In genomic region chr7:70703785-70704184, GRCh38 we compare ENCODE assay signal across 20 cellular contexts.
DNase-seq lines count a peak whose midpoint lies in the region; ATAC-seq and TF ChIP-seq lines count a peak whose summit lies in the region.
"Had no signal": no experiment of that assay in that cellular context is flagged by ENCODE, and none has a peak within 500 bp of the region (broad histone marks: within the 10 kb centered on the region; RNA-seq: fewer than 3 reads in every experiment).

No MANE protein-coding gene starts in this region.

- H3K4me3 Mint-ChIP-seq in immature natural killer cell (no peak overlapping the region), Caco-2 (ENCODE audit: unreplicated experiment) (no peak overlapping the region)
- H3K4me3 Mint-ChIP-seq: B cell; CD8-positive, alpha-beta T cell had no signal

- H3K4me2 ChIP-seq in BLaER1 = peak overlapping the region; percentile 86

- peak overlapping the region in 3 of 6 donors; percentile 27 to 44 (median 43) for H3K27ac Mint-ChIP-seq in immature natural killer cell
- no peak overlapping the region for H3K27ac Mint-ChIP-seq in Caco-2 (ENCODE audit: unreplicated experiment)
- H3K27ac Mint-ChIP-seq: B cell; CD8-positive, alpha-beta T cell had no signal

- peaks cover 0 to 1% (median 0%) of the 10 kb centered on the region in 3 donors for H3K27me3 Mint-ChIP-seq in immature natural killer cell (ENCODE audit: low read depth in 3 of 3)
- H3K27me3 Mint-ChIP-seq in Caco-2 (ENCODE audit: insufficient read depth, unreplicated experiment) = no peaks in the 10 kb centered on the region
- H3K27me3 Mint-ChIP-seq: B cell had no signal

- H3K9me3 Mint-ChIP-seq in immature natural killer cell (no peaks in the 10 kb centered on the region), Caco-2 (ENCODE audit: unreplicated experiment) (no peaks in the 10 kb centered on the region)
- H3K9me3 Mint-ChIP-seq: CD8-positive, alpha-beta T cell had no signal

- H3K9ac ChIP-seq in BLaER1 = no peak overlapping the region
- no peak overlapping the region for H3K9ac ChIP-seq in HUES48 (ENCODE audit: low read depth, low read length)
- no peak overlapping the region for H3K9ac ChIP-seq in iPS-18a (ENCODE audit: low read length)
- H3K9ac ChIP-seq: SK-N-SH had no signal

- no TSS peak for BruUV-seq in Caco-2 (replicated peaks; lab: Mats Ljungman, UMichigan)

- no peak overlapping the region for H3K27ac ChIP-seq in BLaER1
- peak overlapping the region; percentile 73 for H3K27ac ChIP-seq in HUES48 (ENCODE audit: low read depth, low read length)
- H3K27ac ChIP-seq in iPS-18a (ENCODE audit: low read length) = no peak overlapping the region

- H3K9me3 ChIP-seq in BLaER1 = no peaks in the 10 kb centered on the region
- no peaks in the 10 kb centered on the region for H3K9me3 ChIP-seq in HUES48 (ENCODE audit: control insufficient read depth, insufficient read depth, low read length)
- no peaks in the 10 kb centered on the region for H3K9me3 ChIP-seq in iPS-18a (ENCODE audit: control insufficient read depth, low read depth, low read length)
- no peaks in the 10 kb centered on the region for H3K9me3 ChIP-seq in Caco-2
- H3K9me3 ChIP-seq: SK-N-SH had no signal

- H3K27me3 ChIP-seq in BLaER1 (no peaks in the 10 kb centered on the region), HUES48 (ENCODE audit: control insufficient read depth, insufficient read depth, low read length) (no peaks in the 10 kb centered on the region), iPS-18a (ENCODE audit: control insufficient read depth, insufficient read depth, low read length) (no peaks in the 10 kb centered on the region), Caco-2 (replicated peaks; ENCODE audit: control insufficient read depth, insufficient read depth, low read length) (no peaks in the 10 kb centered on the region)

- CTCF ChIA-PET in Caco-2 (lab: Charles Lee) = no interaction called here

- H3K4me1 Mint-ChIP-seq in immature natural killer cell = peaks cover 63 to 64% of the 10 kb centered on the region in 2 donors
- no peaks in the 10 kb centered on the region for H3K4me1 Mint-ChIP-seq in Caco-2 (ENCODE audit: low read depth, unreplicated experiment)
- H3K4me1 Mint-ChIP-seq: B cell had no signal

- H3K36me3 Mint-ChIP-seq in immature natural killer cell (peaks cover 3 to 4% (median 4%) of the 10 kb centered on the region in 3 donors), Caco-2 (ENCODE audit: insufficient read depth, unreplicated experiment) (peaks cover 7% of the 10 kb centered on the region)
- H3K36me3 Mint-ChIP-seq: CD8-positive, alpha-beta T cell had no signal

- H3K36me3 ChIP-seq in BLaER1 = peaks cover 99% of the 10 kb centered on the region
- H3K36me3 ChIP-seq in HUES48 (ENCODE audit: control insufficient read depth, insufficient read depth, low read length) = peaks cover 54% of the 10 kb centered on the region
- H3K36me3 ChIP-seq in iPS-18a (ENCODE audit: control insufficient read depth, low read depth, low read length) = peaks cover 58% of the 10 kb centered on the region
- H3K36me3 ChIP-seq in Caco-2 (ENCODE audit: control insufficient read depth, insufficient read depth, low read length) = peaks cover 3% of the 10 kb centered on the region; the same call in 1 of the 2 replicates

- POLR2A ChIA-PET in Caco-2 (lab: Charles Lee) = no interaction called here

- no peak for TF ChIP-seq CTCF in Caco-2 (IDR thresholded peaks at IDR 0.05; ENCODE audit: insufficient read depth in 1 of 2, low read depth in 1 of 2, low read length in 1 of 2, severe bottlenecking in 1 of 2, unreplicated experiment in 1 of 2)

- DNase-seq in NCI-H748 (lab: John Stamatoyannopoulos, UW; ENCODE audit: unreplicated experiment) = peak; percentile 88
- DNase-seq in left cardiac atrium = no peak
- DNase-seq in NCI-H2081 treated with DMSO at 0.1 percent for 48 hours (lab: John Stamatoyannopoulos, UW) = no peak
- no peak for DNase-seq in immature natural killer cell
- no peak for DNase-seq in Caco-2
- DNase-seq: ACHN; CD8-positive, alpha-beta T cell; GF-D8; NCI-H2029 treated with DMSO at 0.1 percent for 48 hours; NCI-H345; NCI-H526 treated with DMSO at 0.1 percent for 48 hours; SK-N-SH; T-helper 1 cell had no signal

- H3K4me3 ChIP-seq in BLaER1 = no peak overlapping the region
- H3K4me3 ChIP-seq in HUES48 (ENCODE audit: low read depth, low read length) = peak overlapping the region; percentile 35
- peak overlapping the region; percentile 29 for H3K4me3 ChIP-seq in iPS-18a (ENCODE audit: low read length)
- H3K4me3 ChIP-seq in Caco-2 (ENCODE audit: low read depth, low read length) = no peak overlapping the region
- H3K4me3 ChIP-seq: K562 had no signal

- H3K4me1 ChIP-seq in BLaER1 (peaks cover 100% of the 10 kb centered on the region), HUES48 (ENCODE audit: control insufficient read depth, insufficient read depth, low read length) (peaks cover 93% of the 10 kb centered on the region), iPS-18a (ENCODE audit: control insufficient read depth, low read depth, low read length) (peaks cover 96% of the 10 kb centered on the region), Caco-2 (no peaks in the 10 kb centered on the region)

- peaks cover 100% of the 10 kb centered on the region for H4K20me1 ChIP-seq in BLaER1

- intact Hi-C loops in left cardiac atrium (cut with DNase I) (no loop called here), Caco-2 (cut with micrococcal nuclease; ENCODE audit: unreplicated experiment) (no loop called here)

- no peak for ATAC-seq in left cardiac atrium
- ATAC-seq: CD8-positive, alpha-beta T cell; K562; Panc1; Right ventricle myocardium inferior had no signal

Comparison
In these comparisons a context has a peak if more than half of its experiments do, and no peak if none do; other contexts are left out.
1. H3K4me3 ChIP-seq: peak in HUES48 (single experiment) and iPS-18a (single experiment); none in BLaER1 (single experiment) and Caco-2 (single experiment).